ENCODE assay signal across 21 cellular contexts in genomic region chr2:149205143-149205542, GRCh38.
"Had no signal": no experiment of that assay in that cellular context is flagged by ENCODE, and none has a peak within 500 bp of the region (broad histone marks: within the 10 kb centered on the region; RNA-seq: fewer than 3 reads in every experiment).

No MANE protein-coding gene starts in this region.

- H3K9me3 ChIP-seq: esophagus muscularis mucosa, gastroesophageal sphincter, left ventricle myocardium inferior, lower lobe of right lung, pancreas, psoas muscle, spleen, tibial artery, upper lobe of right lung, vagina had no signal

- DNase-seq: cortex of kidney; dorsolateral prefrontal cortex; effector CD8-positive, alpha-beta T cell; glutamatergic neuron; immature natural killer cell; left ventricle myocardium inferior; lower lobe of right lung; nucleus accumbens; pancreas; psoas muscle; retina; spleen; stimulated activated CD4-positive, alpha-beta T cell treated with anti-CD3 and anti-CD28 coated beads, Interleukin-15, amount 100 ng/mL, for 24 hours; stimulated activated CD4-positive, alpha-beta T cell treated with anti-CD3 and anti-CD28 coated beads, Interleukin-1b, Interleukin-23, amount 100 ng/mL, for 48 hours; stimulated activated CD4-positive, alpha-beta T cell treated with anti-CD3 and anti-CD28 coated beads, Interleukin-4, amount 100 ng/mL, for 24 hours; tibial artery; upper lobe of right lung had no signal

- H2AFZ ChIP-seq: neural progenitor cell had no signal

- H3K27me3 ChIP-seq: esophagus muscularis mucosa, gastroesophageal sphincter, neural progenitor cell, pancreas, spleen, tibial artery, upper lobe of right lung, vagina had no signal

- H3K4me1 ChIP-seq: esophagus muscularis mucosa, gastroesophageal sphincter, lower lobe of right lung, neural progenitor cell, pancreas, psoas muscle, spleen, tibial artery, upper lobe of right lung, vagina had no signal

- H3K4me2 ChIP-seq: neural progenitor cell had no signal

- H3K36me3 ChIP-seq: esophagus muscularis mucosa, gastroesophageal sphincter, left ventricle myocardium inferior, lower lobe of right lung, neural progenitor cell, pancreas, spleen, tibial artery, upper lobe of right lung, vagina had no signal

- H3K27ac ChIP-seq: dorsolateral prefrontal cortex, esophagus muscularis mucosa, gastroesophageal sphincter, left ventricle myocardium inferior, lower lobe of right lung, neural progenitor cell, pancreas, psoas muscle, spleen, tibial artery, upper lobe of right lung, vagina had no signal

- H3K4me3 ChIP-seq: dorsolateral prefrontal cortex, esophagus muscularis mucosa, gastroesophageal sphincter, left ventricle myocardium inferior, lower lobe of right lung, neural progenitor cell, pancreas, psoas muscle, spleen, tibial artery, upper lobe of right lung, vagina had no signal
